3 cellular contexts compared by ENCODE assay signal in the genomic region with DNA sequence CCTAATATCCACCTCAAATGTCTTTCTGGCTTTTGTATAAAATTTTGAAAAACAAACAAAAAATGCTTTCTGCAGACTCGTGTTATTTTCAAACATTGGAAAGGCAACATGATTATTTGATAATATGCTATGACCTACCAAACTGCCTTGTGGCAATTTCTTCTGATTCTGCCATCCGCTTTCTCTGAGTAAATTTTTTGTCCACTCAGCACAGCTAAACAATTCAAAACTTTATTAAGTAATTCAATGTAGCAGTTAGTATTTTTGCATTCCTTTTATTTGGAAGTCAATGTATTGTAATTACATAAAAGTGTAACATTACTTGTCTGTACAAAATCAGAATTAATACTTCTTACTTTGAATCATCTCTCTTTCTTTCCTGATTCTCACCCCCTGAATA.
TF ChIP-seq lines count a peak whose summit lies in the region.

No MANE protein-coding gene starts in this region.

TF ChIP-seq in HepG2, 621 proteins besides CTCF, POLR2A, EP300 and RAD21 (continues in another document):
- TF ChIP-seq, protein P1, sequence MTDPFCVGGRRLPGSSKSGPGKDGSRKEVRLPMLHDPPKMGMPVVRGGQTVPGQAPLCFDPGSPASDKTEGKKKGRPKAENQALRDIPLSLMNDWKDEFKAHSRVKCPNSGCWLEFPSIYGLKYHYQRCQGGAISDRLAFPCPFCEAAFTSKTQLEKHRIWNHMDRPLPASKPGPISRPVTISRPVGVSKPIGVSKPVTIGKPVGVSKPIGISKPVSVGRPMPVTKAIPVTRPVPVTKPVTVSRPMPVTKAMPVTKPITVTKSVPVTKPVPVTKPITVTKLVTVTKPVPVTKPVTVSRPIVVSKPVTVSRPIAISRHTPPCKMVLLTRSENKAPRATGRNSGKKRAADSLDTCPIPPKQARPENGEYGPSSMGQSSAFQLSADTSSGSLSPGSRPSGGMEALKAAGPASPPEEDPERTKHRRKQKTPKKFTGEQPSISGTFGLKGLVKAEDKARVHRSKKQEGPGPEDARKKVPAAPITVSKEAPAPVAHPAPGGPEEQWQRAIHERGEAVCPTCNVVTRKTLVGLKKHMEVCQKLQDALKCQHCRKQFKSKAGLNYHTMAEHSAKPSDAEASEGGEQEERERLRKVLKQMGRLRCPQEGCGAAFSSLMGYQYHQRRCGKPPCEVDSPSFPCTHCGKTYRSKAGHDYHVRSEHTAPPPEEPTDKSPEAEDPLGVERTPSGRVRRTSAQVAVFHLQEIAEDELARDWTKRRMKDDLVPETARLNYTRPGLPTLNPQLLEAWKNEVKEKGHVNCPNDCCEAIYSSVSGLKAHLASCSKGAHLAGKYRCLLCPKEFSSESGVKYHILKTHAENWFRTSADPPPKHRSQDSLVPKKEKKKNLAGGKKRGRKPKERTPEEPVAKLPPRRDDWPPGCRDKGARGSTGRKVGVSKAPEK (CRISPR knock-in tag; IDR thresholded peaks at IDR 0.05; ENCODE audit: borderline replicate concordance) = no peak
- TF ChIP-seq, protein P2, sequence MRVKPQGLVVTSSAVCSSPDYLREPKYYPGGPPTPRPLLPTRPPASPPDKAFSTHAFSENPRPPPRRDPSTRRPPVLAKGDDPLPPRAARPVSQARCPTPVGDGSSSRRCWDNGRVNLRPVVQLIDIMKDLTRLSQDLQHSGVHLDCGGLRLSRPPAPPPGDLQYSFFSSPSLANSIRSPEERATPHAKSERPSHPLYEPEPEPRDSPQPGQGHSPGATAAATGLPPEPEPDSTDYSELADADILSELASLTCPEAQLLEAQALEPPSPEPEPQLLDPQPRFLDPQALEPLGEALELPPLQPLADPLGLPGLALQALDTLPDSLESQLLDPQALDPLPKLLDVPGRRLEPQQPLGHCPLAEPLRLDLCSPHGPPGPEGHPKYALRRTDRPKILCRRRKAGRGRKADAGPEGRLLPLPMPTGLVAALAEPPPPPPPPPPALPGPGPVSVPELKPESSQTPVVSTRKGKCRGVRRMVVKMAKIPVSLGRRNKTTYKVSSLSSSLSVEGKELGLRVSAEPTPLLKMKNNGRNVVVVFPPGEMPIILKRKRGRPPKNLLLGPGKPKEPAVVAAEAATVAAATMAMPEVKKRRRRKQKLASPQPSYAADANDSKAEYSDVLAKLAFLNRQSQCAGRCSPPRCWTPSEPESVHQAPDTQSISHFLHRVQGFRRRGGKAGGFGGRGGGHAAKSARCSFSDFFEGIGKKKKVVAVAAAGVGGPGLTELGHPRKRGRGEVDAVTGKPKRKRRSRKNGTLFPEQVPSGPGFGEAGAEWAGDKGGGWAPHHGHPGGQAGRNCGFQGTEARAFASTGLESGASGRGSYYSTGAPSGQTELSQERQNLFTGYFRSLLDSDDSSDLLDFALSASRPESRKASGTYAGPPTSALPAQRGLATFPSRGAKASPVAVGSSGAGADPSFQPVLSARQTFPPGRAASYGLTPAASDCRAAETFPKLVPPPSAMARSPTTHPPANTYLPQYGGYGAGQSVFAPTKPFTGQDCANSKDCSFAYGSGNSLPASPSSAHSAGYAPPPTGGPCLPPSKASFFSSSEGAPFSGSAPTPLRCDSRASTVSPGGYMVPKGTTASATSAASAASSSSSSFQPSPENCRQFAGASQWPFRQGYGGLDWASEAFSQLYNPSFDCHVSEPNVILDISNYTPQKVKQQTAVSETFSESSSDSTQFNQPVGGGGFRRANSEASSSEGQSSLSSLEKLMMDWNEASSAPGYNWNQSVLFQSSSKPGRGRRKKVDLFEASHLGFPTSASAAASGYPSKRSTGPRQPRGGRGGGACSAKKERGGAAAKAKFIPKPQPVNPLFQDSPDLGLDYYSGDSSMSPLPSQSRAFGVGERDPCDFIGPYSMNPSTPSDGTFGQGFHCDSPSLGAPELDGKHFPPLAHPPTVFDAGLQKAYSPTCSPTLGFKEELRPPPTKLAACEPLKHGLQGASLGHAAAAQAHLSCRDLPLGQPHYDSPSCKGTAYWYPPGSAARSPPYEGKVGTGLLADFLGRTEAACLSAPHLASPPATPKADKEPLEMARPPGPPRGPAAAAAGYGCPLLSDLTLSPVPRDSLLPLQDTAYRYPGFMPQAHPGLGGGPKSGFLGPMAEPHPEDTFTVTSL (CRISPR knock-in tag; IDR thresholded peaks at IDR 0.05; ENCODE audit: borderline replicate concordance) = no peak
- TF ChIP-seq HNRNPUL1 (IDR thresholded peaks at IDR 0.05; ENCODE audit: low read depth, low read length) (no peak), KLF13 (CRISPR knock-in tag; IDR thresholded peaks at IDR 0.05) (no peak), KDM1A (CRISPR knock-in tag; IDR thresholded peaks at IDR 0.05) (no peak), MAFK (conservative IDR thresholded peaks at IDR 0.05 in 1 of 2, IDR thresholded peaks at IDR 0.05 in 1 of 2; ENCODE audit: low read length in 2 of 2) (peak; percentile 61 to 76), RCOR2 (CRISPR knock-in tag; IDR thresholded peaks at IDR 0.05) (no peak), ZSCAN30 (CRISPR knock-in tag; IDR thresholded peaks at IDR 0.05) (no peak)

TF ChIP-seq in K562, 482 proteins besides CTCF, POLR2A, EP300 and RAD21:
- TF ChIP-seq IRF2 (CRISPR knock-in tag; IDR thresholded peaks at IDR 0.05) = no peak
- peak; percentile 31; the same call in 1 of the 2 replicates for TF ChIP-seq ZNF316 (IDR thresholded peaks at IDR 0.05)
TF ChIP-seq in K562: peak in this region for 1.

TF ChIP-seq in WTC11, 78 proteins besides CTCF, POLR2A, EP300 and RAD21:
- TF ChIP-seq OVOL2 (CRISPR knock-in tag; IDR thresholded peaks at IDR 0.05; ENCODE audit: borderline replicate concordance) (no peak), CREB1 (CRISPR knock-in tag; IDR thresholded peaks at IDR 0.05) (no peak), NR3C1 (CRISPR knock-in tag; conservative IDR thresholded peaks at IDR 0.05; ENCODE audit: low read depth) (no peak), ATF1 (CRISPR knock-in tag; IDR thresholded peaks at IDR 0.05) (no peak), ETV6 (CRISPR knock-in tag; IDR thresholded peaks at IDR 0.05) (no peak), ZNF396 (CRISPR knock-in tag; IDR thresholded peaks at IDR 0.05; ENCODE audit: borderline replicate concordance) (no peak), SMAD3 (CRISPR knock-in tag; IDR thresholded peaks at IDR 0.05; ENCODE audit: borderline replicate concordance) (no peak), RELA (CRISPR knock-in tag; IDR thresholded peaks at IDR 0.05; ENCODE audit: borderline replicate concordance) (no peak)
- TF ChIP-seq, protein P3, sequence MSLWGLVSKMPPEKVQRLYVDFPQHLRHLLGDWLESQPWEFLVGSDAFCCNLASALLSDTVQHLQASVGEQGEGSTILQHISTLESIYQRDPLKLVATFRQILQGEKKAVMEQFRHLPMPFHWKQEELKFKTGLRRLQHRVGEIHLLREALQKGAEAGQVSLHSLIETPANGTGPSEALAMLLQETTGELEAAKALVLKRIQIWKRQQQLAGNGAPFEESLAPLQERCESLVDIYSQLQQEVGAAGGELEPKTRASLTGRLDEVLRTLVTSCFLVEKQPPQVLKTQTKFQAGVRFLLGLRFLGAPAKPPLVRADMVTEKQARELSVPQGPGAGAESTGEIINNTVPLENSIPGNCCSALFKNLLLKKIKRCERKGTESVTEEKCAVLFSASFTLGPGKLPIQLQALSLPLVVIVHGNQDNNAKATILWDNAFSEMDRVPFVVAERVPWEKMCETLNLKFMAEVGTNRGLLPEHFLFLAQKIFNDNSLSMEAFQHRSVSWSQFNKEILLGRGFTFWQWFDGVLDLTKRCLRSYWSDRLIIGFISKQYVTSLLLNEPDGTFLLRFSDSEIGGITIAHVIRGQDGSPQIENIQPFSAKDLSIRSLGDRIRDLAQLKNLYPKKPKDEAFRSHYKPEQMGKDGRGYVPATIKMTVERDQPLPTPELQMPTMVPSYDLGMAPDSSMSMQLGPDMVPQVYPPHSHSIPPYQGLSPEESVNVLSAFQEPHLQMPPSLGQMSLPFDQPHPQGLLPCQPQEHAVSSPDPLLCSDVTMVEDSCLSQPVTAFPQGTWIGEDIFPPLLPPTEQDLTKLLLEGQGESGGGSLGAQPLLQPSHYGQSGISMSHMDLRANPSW (CRISPR knock-in tag; conservative IDR thresholded peaks at IDR 0.05; ENCODE audit: low read depth) = no peak
- TF ChIP-seq, protein P4, sequence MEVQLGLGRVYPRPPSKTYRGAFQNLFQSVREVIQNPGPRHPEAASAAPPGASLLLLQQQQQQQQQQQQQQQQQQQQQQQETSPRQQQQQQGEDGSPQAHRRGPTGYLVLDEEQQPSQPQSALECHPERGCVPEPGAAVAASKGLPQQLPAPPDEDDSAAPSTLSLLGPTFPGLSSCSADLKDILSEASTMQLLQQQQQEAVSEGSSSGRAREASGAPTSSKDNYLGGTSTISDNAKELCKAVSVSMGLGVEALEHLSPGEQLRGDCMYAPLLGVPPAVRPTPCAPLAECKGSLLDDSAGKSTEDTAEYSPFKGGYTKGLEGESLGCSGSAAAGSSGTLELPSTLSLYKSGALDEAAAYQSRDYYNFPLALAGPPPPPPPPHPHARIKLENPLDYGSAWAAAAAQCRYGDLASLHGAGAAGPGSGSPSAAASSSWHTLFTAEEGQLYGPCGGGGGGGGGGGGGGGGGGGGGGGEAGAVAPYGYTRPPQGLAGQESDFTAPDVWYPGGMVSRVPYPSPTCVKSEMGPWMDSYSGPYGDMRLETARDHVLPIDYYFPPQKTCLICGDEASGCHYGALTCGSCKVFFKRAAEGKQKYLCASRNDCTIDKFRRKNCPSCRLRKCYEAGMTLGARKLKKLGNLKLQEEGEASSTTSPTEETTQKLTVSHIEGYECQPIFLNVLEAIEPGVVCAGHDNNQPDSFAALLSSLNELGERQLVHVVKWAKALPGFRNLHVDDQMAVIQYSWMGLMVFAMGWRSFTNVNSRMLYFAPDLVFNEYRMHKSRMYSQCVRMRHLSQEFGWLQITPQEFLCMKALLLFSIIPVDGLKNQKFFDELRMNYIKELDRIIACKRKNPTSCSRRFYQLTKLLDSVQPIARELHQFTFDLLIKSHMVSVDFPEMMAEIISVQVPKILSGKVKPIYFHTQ (CRISPR knock-in tag; IDR thresholded peaks at IDR 0.05) = no peak
- TF ChIP-seq, protein P5, sequence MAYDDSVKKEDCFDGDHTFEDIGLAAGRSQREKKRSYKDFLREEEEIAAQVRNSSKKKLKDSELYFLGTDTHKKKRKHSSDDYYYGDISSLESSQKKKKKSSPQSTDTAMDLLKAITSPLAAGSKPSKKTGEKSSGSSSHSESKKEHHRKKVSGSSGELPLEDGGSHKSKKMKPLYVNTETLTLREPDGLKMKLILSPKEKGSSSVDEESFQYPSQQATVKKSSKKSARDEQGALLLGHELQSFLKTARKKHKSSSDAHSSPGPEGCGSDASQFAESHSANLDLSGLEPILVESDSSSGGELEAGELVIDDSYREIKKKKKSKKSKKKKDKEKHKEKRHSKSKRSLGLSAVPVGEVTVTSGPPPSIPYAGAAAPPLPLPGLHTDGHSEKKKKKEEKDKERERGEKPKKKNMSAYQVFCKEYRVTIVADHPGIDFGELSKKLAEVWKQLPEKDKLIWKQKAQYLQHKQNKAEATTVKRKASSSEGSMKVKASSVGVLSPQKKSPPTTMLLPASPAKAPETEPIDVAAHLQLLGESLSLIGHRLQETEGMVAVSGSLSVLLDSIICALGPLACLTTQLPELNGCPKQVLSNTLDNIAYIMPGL (CRISPR knock-in tag; IDR thresholded peaks at IDR 0.05) = no peak
- TF ChIP-seq, protein P6, sequence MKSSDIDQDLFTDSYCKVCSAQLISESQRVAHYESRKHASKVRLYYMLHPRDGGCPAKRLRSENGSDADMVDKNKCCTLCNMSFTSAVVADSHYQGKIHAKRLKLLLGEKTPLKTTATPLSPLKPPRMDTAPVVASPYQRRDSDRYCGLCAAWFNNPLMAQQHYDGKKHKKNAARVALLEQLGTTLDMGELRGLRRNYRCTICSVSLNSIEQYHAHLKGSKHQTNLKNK (CRISPR knock-in tag; IDR thresholded peaks at IDR 0.05) = no peak
